8 cellular contexts compared by ENCODE assay signal in genomic region chr16:56450901-56451752, GRCh38. TPM values are rescaled to one million over a fixed set of nuclear protein-coding genes. Genes with fewer than 3 reads are reported as not detected.
DNase-seq lines count a peak whose midpoint lies in the region; ATAC-seq, FAIRE-seq and TF ChIP-seq lines count a peak whose summit lies in the region.

NUDT21 (minus strand) TSS chr16:56451332; CDS start chr16:56451202, 130 bp downstream.
OGFOD1 (plus strand) TSS chr16:56451554; CDS start chr16:56451613, 59 bp downstream.

- H3K4me1 ChIP-seq in NT2/D1 (ENCODE audit: insufficient read depth, insufficient read length), result no peaks in the 10 kb centered on the region
- peaks cover 0 to 11% (median 2%) of the 10 kb centered on the region in 4 experiments; a peak in 3 of 7 replicates for H3K4me1 ChIP-seq in H1 (replicated peaks in 1 of 4; ENCODE audit: control insufficient read depth in 3 of 4, insufficient read depth in 4 of 4, low read length in 3 of 4)

- peak within 1 kb of the TSS; percentile 91 for H3K27ac Mint-ChIP-seq in activated CD8-positive, alpha-beta memory T cell treated with anti-CD3 and anti-CD28 coated beads, Interleukin-2, amount 10 ng/mL, durations not matched to agents 7 days and 5 days
- peak within 1 kb of the TSS; percentile 85 for H3K27ac Mint-ChIP-seq in memory B cell

- TF ChIP-seq EP300 in H1 (IDR thresholded peaks at IDR 0.05; ENCODE audit: borderline replicate concordance in 1 of 2, low read depth in 2 of 2, low read length in 2 of 2), result no peak

- peak within 1 kb of the TSS; percentile 89 for H2BK5ac ChIP-seq in H1 (ENCODE audit: low read depth, low read length)

- no peak within 1 kb of the TSS for H3K4ac ChIP-seq in H1 (replicated peaks; ENCODE audit: insufficient read length, low read depth, low read length)

- H3K4me3 ChIP-seq in NT2/D1 (ENCODE audit: insufficient read length, low read depth) (peak within 1 kb of the TSS; percentile 97), H1 (ENCODE audit: extremely low read depth in 1 of 4, insufficient read depth in 2 of 4, low read depth in 3 of 4, low read length in 4 of 4) (peak within 1 kb of the TSS; percentile 82 to 97 (median 94))

- POLR2A ChIA-PET in H1 (lab: Charles Lee; ENCODE audit: partially characterized antibody), result interaction anchor here (0.6 to 3.1 kb wide), 13 partner anchors 10 to 219 kb away, joined by 3 to 13 read pairs (median 3); partner anchors contain the start of gene MT1H

- peaks cover 38% of the 10 kb centered on the region for H3K36me3 Mint-ChIP-seq in activated CD8-positive, alpha-beta memory T cell treated with anti-CD3 and anti-CD28 coated beads, Interleukin-2, amount 10 ng/mL, durations not matched to agents 7 days and 5 days
- peaks cover 14% of the 10 kb centered on the region for H3K36me3 Mint-ChIP-seq in memory B cell

- ATAC-seq in GM21381 (IDR thresholded peaks at IDR 0.05; ENCODE audit: unreplicated experiment) (peak; percentile 98), memory B cell (ENCODE audit: low read depth) (peak; percentile 97)
- peak; percentile 98 for ATAC-seq in activated CD8-positive, alpha-beta memory T cell treated with anti-CD3 and anti-CD28 coated beads, Interleukin-2, amount 10 ng/mL, durations not matched to agents 7 days and 5 days

- H3K18ac ChIP-seq in H1 (ENCODE audit: extremely low read depth, low read length), result peak within 1 kb of the TSS; percentile 79

- peaks cover 5% of the 10 kb centered on the region for H3K79me1 ChIP-seq in H1 (ENCODE audit: low read depth, low read length)

- no peak within 1 kb of the TSS for H3K14ac ChIP-seq in H1 (ENCODE audit: insufficient read length)

- H3K4me3 Mint-ChIP-seq in activated CD8-positive, alpha-beta memory T cell treated with anti-CD3 and anti-CD28 coated beads, Interleukin-2, amount 10 ng/mL, durations not matched to agents 7 days and 5 days, result peak within 1 kb of the TSS; percentile 89
- H3K4me3 Mint-ChIP-seq in memory B cell, result peak within 1 kb of the TSS; percentile 95

- WGBS in H1 (ENCODE audit: extremely low coverage in 1 of 2, insufficient coverage in 1 of 2, insufficient read length in 1 of 2, insufficient replicate concordance in 2 of 2, low coverage in 1 of 2, low lambda C conversion rate in 2 of 2, missing lambda C conversion rate in 1 of 2), 2 experiments, result 1% methylated on average over 55 of the region's 61 CpGs; no CpG with 5 or more reads in 1 of the 2 experiments

- TF ChIP-seq RAD21 in H1 (IDR thresholded peaks at IDR 0.05 in 1 of 2, conservative IDR thresholded peaks at IDR 0.05 in 1 of 2; ENCODE audit: low read depth in 2 of 2, low read length in 2 of 2), result no peak

- no peak within 1 kb of the TSS for H2BK120ac ChIP-seq in H1 (replicated peaks; ENCODE audit: low read depth, low read length)

- peak within 1 kb of the TSS; percentile 77 for H4K91ac ChIP-seq in H1 (replicated peaks; ENCODE audit: insufficient read length, low read length)

- TF ChIP-seq CTCF in H1 (IDR thresholded peaks at IDR 0.05; ENCODE audit: control extremely low read depth in 1 of 3, insufficient read depth in 1 of 3, low read depth in 1 of 3, low read length in 3 of 3), result no peak

- CTCF ChIA-PET in activated CD8-positive, alpha-beta memory T cell treated with anti-CD3 and anti-CD28 coated beads, Interleukin-2, amount 10 ng/mL, durations not matched to agents 7 days and 5 days (lab: Charles Lee), result interaction anchor here (0.6 to 2.0 kb wide), 2 partner anchors 20 to 251 kb away, joined by 3 to 8 read pairs; no protein-coding TSS in a partner anchor
- CTCF ChIA-PET in H1 (lab: Charles Lee; ENCODE audit: partially characterized antibody), result interaction anchor here (0.6 to 1.1 kb wide), 2 partner anchors 51 to 65 kb away, joined by 3 to 4 read pairs; no protein-coding TSS in a partner anchor

- no peak within 1 kb of the TSS for H2BK15ac ChIP-seq in H1 (ENCODE audit: low read length)

- no peaks in the 10 kb centered on the region for H3K27me3 Mint-ChIP-seq in activated CD8-positive, alpha-beta memory T cell treated with anti-CD3 and anti-CD28 coated beads, Interleukin-2, amount 10 ng/mL, durations not matched to agents 7 days and 5 days
- no peaks in the 10 kb centered on the region for H3K27me3 Mint-ChIP-seq in memory B cell

- peaks cover 61% of the 10 kb centered on the region for H3K4me1 Mint-ChIP-seq in activated CD8-positive, alpha-beta memory T cell treated with anti-CD3 and anti-CD28 coated beads, Interleukin-2, amount 10 ng/mL, durations not matched to agents 7 days and 5 days
- peaks cover 26% of the 10 kb centered on the region for H3K4me1 Mint-ChIP-seq in memory B cell

- no peak within 1 kb of the TSS for H3K23ac ChIP-seq in H1 (ENCODE audit: insufficient read length)

- H3K27ac ChIP-seq in H1 (ENCODE audit: low read depth, low read length), result peak within 1 kb of the TSS; percentile 84

- H3K27me3 ChIP-seq in NT2/D1 (ENCODE audit: insufficient read depth, insufficient read length), result no peaks in the 10 kb centered on the region
- H3K27me3 ChIP-seq in H1 (replicated peaks in 1 of 4; ENCODE audit: control insufficient read depth in 3 of 4, extremely low read depth in 1 of 4, insufficient read depth in 3 of 4, low read length in 3 of 4), result no peaks in the 10 kb centered on the region

- H2BK12ac ChIP-seq in H1 (ENCODE audit: low read depth, low read length), result no peak within 1 kb of the TSS

- H3K56ac ChIP-seq in H1 (replicated peaks; ENCODE audit: insufficient read length, low read depth, low read length), result no peak within 1 kb of the TSS

- DNase-seq in COR-L47 (lab: John Stamatoyannopoulos, UW), result peak; percentile 94
- peak in 75 of 76 experiments; percentile 32 to 96 (median 90) for DNase-seq in HUDEP-2 (lab: John Stamatoyannopoulos, UW; ENCODE audit: unreplicated experiment in 76 of 76)
- DNase-seq in NT2/D1 (ENCODE audit: low read depth, low spot score), result peak; percentile 97
- peak; percentile 97 for DNase-seq in activated CD8-positive, alpha-beta memory T cell treated with anti-CD3 and anti-CD28 coated beads, Interleukin-2, amount 10 ng/mL, durations not matched to agents 7 days and 5 days
- DNase-seq in H1 (ENCODE audit: low read depth in 1 of 2, low spot score in 2 of 2), result peak; percentile 70 to 81
- DNase-seq in memory B cell (ENCODE audit: low spot score in 2 of 2), result peak; percentile 72 to 88
- peak; percentile 87 for DNase-seq in stimulated activated CD8-positive, alpha-beta memory T cell treated with anti-CD3 and anti-CD28 coated beads, Interleukin-12 subunit alpha, Interleukin-12 subunit beta, amount 100 ng/mL, for 24 hours (ENCODE audit: extremely low read depth)

- TF ChIP-seq POLR2A in H1 (IDR thresholded peaks at IDR 0.05; ENCODE audit: control extremely low read depth in 1 of 2, low read depth in 2 of 2, low read length in 2 of 2), result peak in 1 of 2 experiments; percentile 78; a peak in 2 of 3 replicates

- no peak within 1 kb of the TSS for H2BK20ac ChIP-seq in H1 (ENCODE audit: low read length)

- peak within 1 kb of the TSS; percentile 47 for H2AFZ ChIP-seq in H1 (ENCODE audit: low read length)

- peak within 1 kb of the TSS; percentile 99 for H4K8ac ChIP-seq in H1 (ENCODE audit: extremely low read depth, insufficient read depth, low read length)

- H3K79me2 ChIP-seq in H1 (ENCODE audit: control insufficient read depth in 1 of 2, insufficient read depth in 2 of 2, low read length in 2 of 2), result peaks cover 31 to 71% of the 10 kb centered on the region in 2 experiments

- no peaks in the 10 kb centered on the region for H3K9me3 Mint-ChIP-seq in activated CD8-positive, alpha-beta memory T cell treated with anti-CD3 and anti-CD28 coated beads, Interleukin-2, amount 10 ng/mL, durations not matched to agents 7 days and 5 days (ENCODE audit: low read depth)
- H3K9me3 Mint-ChIP-seq in memory B cell, result no peaks in the 10 kb centered on the region

- H3K36me3 ChIP-seq in NT2/D1 (ENCODE audit: insufficient read depth, insufficient read length, low read length) (peaks cover 58% of the 10 kb centered on the region), H1 (ENCODE audit: control insufficient read depth in 2 of 4, insufficient read depth in 4 of 4, low read length in 3 of 4) (peaks cover 9 to 41% (median 21%) of the 10 kb centered on the region in 4 experiments)

- peak; percentile 78 for FAIRE-seq in H1 (lab: Jason Lieb, UNC)

- H3K9ac ChIP-seq in NT2/D1 (ENCODE audit: insufficient read length, low read depth), result peak within 1 kb of the TSS; percentile 99
- peak within 1 kb of the TSS; percentile 89 to 94 (median 93) for H3K9ac ChIP-seq in H1 (replicated peaks in 1 of 4; ENCODE audit: extremely low read depth in 1 of 4, low read depth in 3 of 4, low read length in 3 of 4)

- H4K5ac ChIP-seq in H1 (ENCODE audit: insufficient read length, low read depth, low read length), result peak within 1 kb of the TSS; percentile 91

- peaks cover 7% of the 10 kb centered on the region for H3K23me2 ChIP-seq in H1 (ENCODE audit: low read depth, low read length)

- H2AK5ac ChIP-seq in H1 (ENCODE audit: low read depth, low read length), result no peak within 1 kb of the TSS

- H4K20me1 ChIP-seq in H1 (replicated peaks in 1 of 2; ENCODE audit: control insufficient read depth in 1 of 2, insufficient read depth in 2 of 2, low read length in 2 of 2), result peaks cover 4 to 6% of the 10 kb centered on the region in 2 experiments

- peak within 1 kb of the TSS; percentile 85 to 91 for H3K4me2 ChIP-seq in H1 (ENCODE audit: insufficient read depth in 1 of 2, low read depth in 2 of 2, low read length in 2 of 2)

- H3K9me3 ChIP-seq in NT2/D1 (ENCODE audit: insufficient read depth, low read length), result no peaks in the 10 kb centered on the region
- H3K9me3 ChIP-seq in H1 (ENCODE audit: insufficient read depth in 2 of 2, low read depth in 1 of 2, low read length in 1 of 2), result no peaks in the 10 kb centered on the region

RNA-seq across cellular contexts. Expression of gene NUDT21, which starts in this region (rescaled TPM):
- 100 to 1,000 TPM; 242 to 279 TPM for total RNA-seq in activated CD8-positive, alpha-beta memory T cell treated with anti-CD3 and anti-CD28 coated beads, Interleukin-2, amount 10 ng/mL, durations not matched to agents 7 days and 5 days
- 263 and 277 TPM in 2 replicates for total RNA-seq in H1 (2021; fragmentation: NEBNext Ultra II Directional; extraction: Animal tissue kit (Norgen Biotek cat#: 25700))
- 78.1 and 95.2 TPM in 2 replicates for polyA plus RNA-seq in H1 (2011; rRNA removed)
- polyA plus RNA-seq in H1 (2011; cell fraction: cytosol; rRNA removed), result 92.8 TPM
- polyA plus RNA-seq in H1 (2011; cell fraction: nucleus; rRNA removed), result 149 TPM
- polyA plus RNA-seq in H1 (2012, experiment 1 of 2), result 214 to 241 TPM (median 232 TPM) in 4 replicates
- polyA plus RNA-seq in H1 (2012, experiment 2 of 2), result 20.4 TPM
- 111 TPM for polyA plus RNA-seq in H1 (2013, experiment 1 of 2)
- 119 TPM for polyA plus RNA-seq in H1 (2013, experiment 2 of 2)
- polyA minus RNA-seq in H1 (2011; rRNA and poly(A)+ RNA removed), result 148 and 209 TPM in 2 replicates
- polyA minus RNA-seq in H1 (2011; cell fraction: cytosol; rRNA and poly(A)+ RNA removed), result 130 TPM
- polyA minus RNA-seq in H1 (2011; cell fraction: nucleus; rRNA and poly(A)+ RNA removed), result 149 TPM

RNA-seq across cellular contexts. Expression of gene OGFOD1, which starts in this region (rescaled TPM):
- total RNA-seq in activated CD8-positive, alpha-beta memory T cell treated with anti-CD3 and anti-CD28 coated beads, Interleukin-2, amount 10 ng/mL, durations not matched to agents 7 days and 5 days, result 10 to 100 TPM; 41.9 to 63.1 TPM
- total RNA-seq in H1 (2021; fragmentation: NEBNext Ultra II Directional; extraction: Animal tissue kit (Norgen Biotek cat#: 25700)), result 61.4 and 62.4 TPM in 2 replicates
- 21.1 and 24.6 TPM in 2 replicates for polyA plus RNA-seq in H1 (2011; rRNA removed)
- polyA plus RNA-seq in H1 (2011; cell fraction: cytosol; rRNA removed), result 35.8 TPM
- 11.3 TPM for polyA plus RNA-seq in H1 (2011; cell fraction: nucleus; rRNA removed)
- 45.6 to 57.9 TPM (median 54.6 TPM) in 4 replicates for polyA plus RNA-seq in H1 (2012, experiment 1 of 2)
- polyA plus RNA-seq in H1 (2012, experiment 2 of 2), result 13.2 TPM
- polyA plus RNA-seq in H1 (2013, experiment 1 of 2), result 39.7 TPM
- 39.7 TPM for polyA plus RNA-seq in H1 (2013, experiment 2 of 2)
- 33.7 and 38.0 TPM in 2 replicates for polyA minus RNA-seq in H1 (2011; rRNA and poly(A)+ RNA removed)
- 24.4 TPM for polyA minus RNA-seq in H1 (2011; cell fraction: cytosol; rRNA and poly(A)+ RNA removed)
- polyA minus RNA-seq in H1 (2011; cell fraction: nucleus; rRNA and poly(A)+ RNA removed), result 26.6 TPM

Comparison
In these comparisons a context has a peak if more than half of its experiments do, and no peak if none do; other contexts are left out.
1. Peak in every context shown above with its lines: DNase-seq, ATAC-seq, H3K4me3 ChIP-seq and H3K27ac ChIP-seq.